ENCODE assay signal across 9 cellular contexts in the genomic region with DNA sequence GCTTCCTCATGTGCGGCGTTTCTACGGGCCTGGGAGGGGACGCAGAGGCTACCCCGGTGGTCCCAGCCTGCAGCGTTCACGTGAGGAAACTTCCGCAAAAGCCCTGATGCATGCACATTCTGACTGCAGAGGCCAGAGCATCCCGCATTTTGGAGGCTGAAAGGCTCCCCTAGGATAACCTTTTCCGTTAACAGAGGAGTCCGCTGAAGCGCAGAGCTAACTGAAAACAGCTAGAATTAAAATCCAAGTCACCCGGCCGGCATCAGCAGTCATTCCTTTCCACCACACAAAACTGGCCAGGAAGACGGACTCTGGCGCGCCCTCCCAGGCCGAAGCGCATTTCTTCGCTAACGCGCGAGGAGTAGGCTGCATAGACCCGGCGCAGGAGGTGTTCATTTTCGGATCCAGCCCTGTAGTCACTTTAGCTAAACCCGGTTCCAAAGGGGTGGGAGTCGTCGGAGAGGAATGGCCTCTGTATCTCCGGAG. TPM values are rescaled to one million over a fixed set of nuclear protein-coding genes. Genes with fewer than 3 reads are reported as not detected.
DNase-seq lines count a peak whose midpoint lies in the region; ATAC-seq and TF ChIP-seq lines count a peak whose summit lies in the region.
"Had no signal": no experiment of that assay in that cellular context is flagged by ENCODE, and none has a peak within 500 bp of the region (broad histone marks: within the 10 kb centered on the region; RNA-seq: fewer than 3 reads in every experiment).

No MANE protein-coding gene starts in this region.

- peak overlapping the region; percentile 50 to 83 (median 78) for H3K27ac ChIP-seq in right lobe of liver
- H3K27ac ChIP-seq in testis, result peak overlapping the region; percentile 79 to 86

- H3K27me3 ChIP-seq in right lobe of liver (no peaks in the 10 kb centered on the region), testis (no peaks in the 10 kb centered on the region)

- TF ChIP-seq POLR2A in NB4 (IDR thresholded peaks at IDR 0.05; ENCODE audit: extremely low read depth, insufficient read length), result no peak
- no peak for TF ChIP-seq POLR2A in right lobe of liver (IDR thresholded peaks at IDR 0.05)
- TF ChIP-seq POLR2A in testis (IDR thresholded peaks at IDR 0.05), result no peak

- peaks cover 0 to 3% (median 0%) of the 10 kb centered on the region in 4 donors for H3K4me1 ChIP-seq in right lobe of liver
- no peaks in the 10 kb centered on the region for H3K4me1 ChIP-seq in testis

- H3K4me3 ChIP-seq in NB4 (ENCODE audit: low read depth, low read length) (peak overlapping the region; percentile 69), right lobe of liver (peak overlapping the region; percentile 25 to 52 (median 27)), testis (peak overlapping the region; percentile 65 to 74)

- DNase-seq in SIG-M5 treated with dmso at 0.1 percent for 504 hours (lab: John Stamatoyannopoulos, UW; ENCODE audit: unreplicated experiment) (peak; percentile 79), SIG-M5 (lab: John Stamatoyannopoulos, UW) (no peak), NB4 (ENCODE audit: low read depth) (peak; percentile 79), dedifferentiated amniotic fluid mesenchymal stem cell (ENCODE audit: extremely low spot score) (peak; percentile 72), right lobe of liver (no peak), testis (peak; percentile 62)
- DNase-seq in stimulated activated CD4-positive, alpha-beta T cell treated with anti-CD3 and anti-CD28 coated beads, Interleukin-12 subunit alpha, Interleukin-12 subunit beta, amount 100 ng/mL, for 4 hours, result no peak

- ATAC-seq in right lobe of liver (peak; percentile 28 to 40 (median 40)), GM21381 (IDR thresholded peaks at IDR 0.05; ENCODE audit: unreplicated experiment) (no peak)

- intact Hi-C loops in right lobe of liver (cut with DNase I) (no loop called here), testis (cut with DNase I; ENCODE audit: low total_unique reads) (no loop called here)

- no peaks in the 10 kb centered on the region for H3K9me3 ChIP-seq in right lobe of liver
- no peaks in the 10 kb centered on the region for H3K9me3 ChIP-seq in testis

- TF ChIP-seq CTCF in NB4 (IDR thresholded peaks at IDR 0.05; ENCODE audit: low read depth, low read length), result no peak
- no peak for TF ChIP-seq CTCF in right lobe of liver (IDR thresholded peaks at IDR 0.05)
- no peak for TF ChIP-seq CTCF in testis (IDR thresholded peaks at IDR 0.05)

- H3K36me3 ChIP-seq in right lobe of liver, result no peaks in the 10 kb centered on the region
- H3K36me3 ChIP-seq in testis (ENCODE audit: low read depth, missing control alignments), result no peaks in the 10 kb centered on the region

- 2% methylated on average over 16 of the region's 30 CpGs for WGBS in right lobe of liver (ENCODE audit: insufficient coverage, low coverage, low lambda C conversion rate, missing lambda C conversion rate)
- 1 to 3% methylated on average over 21 to 30 of the region's 30 CpGs for WGBS in testis, 2 donors

RNA-seq across cellular contexts. Expression of a gene that starts 0.7 kb away (rescaled TPM):
- total RNA-seq in right lobe of liver (10 to 100 TPM in 2 of 6 experiments, 1 to 10 TPM in 4; 2.4 to 18.5 (median 9.0) TPM), testis (10 to 100 TPM; 47.0 to 84.5 TPM)
- polyA plus RNA-seq in testis (ENCODE audit: insufficient read depth, low read depth, low replicate concordance), result 65.1 TPM

RNA-seq across cellular contexts. Expression of a gene that starts 53.1 kb away (rescaled TPM):
- total RNA-seq in right lobe of liver (not detected), testis (not detected)
- polyA plus RNA-seq in testis (ENCODE audit: insufficient read depth, low read depth, low replicate concordance), result 0.57 TPM
- total RNA-seq: activated CD8-positive, alpha-beta memory T cell treated with anti-CD3 and anti-CD28 coated beads for 36 hours had no signal

Comparison
In these comparisons a context has a peak if more than half of its experiments do, and no peak if none do; other contexts are left out.
1. DNase-seq: peak in SIG-M5 treated with dmso at 0.1 percent for 504 hours (single experiment), NB4 (single experiment), dedifferentiated amniotic fluid mesenchymal stem cell (single experiment) and testis (single experiment); none in SIG-M5 (single experiment), right lobe of liver (0 of 3) and stimulated activated CD4-positive, alpha-beta T cell treated with anti-CD3 and anti-CD28 coated beads, Interleukin-12 subunit alpha, Interleukin-12 subunit beta, amount 100 ng/mL, for 4 hours (single experiment).
2. Peak in every context shown above with its lines, with median percentiles within 50 percentile points of each other: H3K4me3 ChIP-seq.